In the genomic region with DNA sequence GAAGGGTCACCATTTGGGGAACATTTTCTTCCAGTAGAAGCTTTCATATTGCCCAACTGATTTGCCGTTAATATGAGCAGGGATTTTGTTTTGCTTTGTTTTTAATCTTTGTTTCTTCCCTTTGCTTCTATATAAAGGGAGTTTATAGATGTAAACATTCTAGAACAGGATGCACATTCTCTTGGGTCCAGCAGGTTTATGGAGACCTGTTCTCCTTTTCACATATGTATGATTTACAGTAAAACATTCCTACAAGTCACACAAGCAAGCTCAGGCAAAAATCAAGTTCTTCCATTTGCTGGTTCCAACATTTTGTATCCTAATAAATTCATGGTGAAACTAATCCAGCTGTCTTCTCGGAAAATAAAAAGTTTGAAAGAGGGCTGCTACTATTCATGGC, we compare ENCODE assay signal across 7 cellular contexts.
"Had no signal": no experiment of that assay in that cellular context is flagged by ENCODE, and none has a peak within 500 bp of the region (broad histone marks: within the 10 kb centered on the region; RNA-seq: fewer than 3 reads in every experiment).

No MANE protein-coding gene starts in this region.

- DNase-seq: GDM1 had no signal

- H3K4me3 ChIP-seq: GM12878 had no signal

- FAIRE-seq: G401.6, GM12878, GM12891, GM12892, GM18507, GM19239 had no signal
